In genomic region chr10:85612833-85613232, GRCh38 we compare ENCODE assay signal across 8 cellular contexts.
DNase-seq lines count a peak whose midpoint lies in the region; ATAC-seq and TF ChIP-seq lines count a peak whose summit lies in the region.

No MANE protein-coding gene starts in this region.

- ATAC-seq in GM21447 (IDR thresholded peaks at IDR 0.05; ENCODE audit: unreplicated experiment) (peak; percentile 56), HG03571 (IDR thresholded peaks at IDR 0.05; ENCODE audit: unreplicated experiment) (no peak)

- H4K20me1 ChIP-seq in hepatocyte (ENCODE audit: insufficient read depth, poor library complexity, severe bottlenecking) = no peaks in the 10 kb centered on the region

- in situ Hi-C loops in KBM-7 (cut with MboI; ENCODE audit: low pct_unique_long_range_greater_than_20kb, low sequenced_read_pairs) = no loop called here

- TF ChIP-seq CTCF in GM12872 (IDR thresholded peaks at IDR 0.05; ENCODE audit: insufficient read depth, low read depth, low read length) (peak; percentile 41; the same call in 2 of the 3 replicates), hepatocyte (IDR thresholded peaks at IDR 0.05; ENCODE audit: poor library complexity) (peak; percentile 6)

- no peak overlapping the region for H3K4me3 ChIP-seq in hepatocyte

- H3K36me3 ChIP-seq in hepatocyte (replicated peaks; ENCODE audit: insufficient read depth, low read depth) = no peaks in the 10 kb centered on the region

- no peaks in the 10 kb centered on the region for H3K79me2 ChIP-seq in hepatocyte

- DNase-seq in KBM-7 (peak; percentile 6), hepatocyte (ENCODE audit: low spot score) (no peak), AML-193 (lab: John Stamatoyannopoulos, UW) (no peak), NOMO-1 treated with DMSO at 0.1 percent for 48 hours (lab: John Stamatoyannopoulos, UW; ENCODE audit: unreplicated experiment) (no peak)
- no peak for DNase-seq in activated CD4-positive, CD25-positive, alpha-beta regulatory T cell (lab: John Stamatoyannopoulos, UW)

- H2AFZ ChIP-seq in hepatocyte = no peak overlapping the region

- H3K27ac ChIP-seq in hepatocyte = no peak overlapping the region

- WGBS in hepatocyte (ENCODE audit: low lambda C conversion rate, missing lambda C conversion rate) = 81% methylated on average over 6 of the region's 6 CpGs

- H3K27me3 ChIP-seq in hepatocyte = no peaks in the 10 kb centered on the region

- H3K4me1 ChIP-seq in hepatocyte (ENCODE audit: insufficient read depth) = no peaks in the 10 kb centered on the region

- H3K9me2 ChIP-seq in hepatocyte (replicated peaks; ENCODE audit: insufficient read depth) = no peaks in the 10 kb centered on the region

- H3K9me3 ChIP-seq in hepatocyte (ENCODE audit: low read depth) = no peaks in the 10 kb centered on the region

- no peak overlapping the region for H3K4me2 ChIP-seq in hepatocyte
